ENCODE assay signal across 1 cellular context in the genomic region with DNA sequence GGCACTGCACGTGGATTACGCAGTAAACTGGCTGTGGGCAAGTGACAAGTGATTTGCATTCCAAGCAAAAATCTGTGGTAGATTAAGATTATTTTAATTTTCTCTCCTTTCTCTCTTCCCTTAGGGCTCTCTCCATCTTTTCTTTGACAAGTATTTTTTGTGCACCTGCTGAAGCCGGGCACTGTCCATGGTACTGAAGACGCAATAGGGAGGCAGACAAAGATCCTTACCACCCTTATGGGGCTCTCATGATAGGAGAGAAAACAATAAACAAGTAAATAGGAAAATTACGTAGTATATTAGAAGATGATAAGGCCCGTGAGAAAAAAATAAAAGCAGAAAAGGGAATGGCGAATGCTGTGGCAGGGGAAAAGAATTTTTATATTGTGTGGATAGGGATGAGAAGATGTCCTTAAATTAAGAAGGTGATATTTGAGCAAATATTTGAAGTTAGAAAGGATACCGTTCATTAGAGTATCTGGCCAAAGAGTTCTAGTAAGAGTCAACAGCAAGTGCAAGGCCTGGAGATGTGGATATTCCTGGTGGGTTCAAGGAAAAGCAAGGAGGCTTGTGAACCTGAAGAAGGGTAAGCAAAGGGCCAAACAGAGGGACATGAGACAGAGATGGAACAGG.
TF ChIP-seq lines count a peak whose summit lies in the region.

No MANE protein-coding gene starts in this region.

TF ChIP-seq in HCT116, 20 proteins besides CTCF, POLR2A, EP300 and RAD21:
- TF ChIP-seq, protein P1, sequence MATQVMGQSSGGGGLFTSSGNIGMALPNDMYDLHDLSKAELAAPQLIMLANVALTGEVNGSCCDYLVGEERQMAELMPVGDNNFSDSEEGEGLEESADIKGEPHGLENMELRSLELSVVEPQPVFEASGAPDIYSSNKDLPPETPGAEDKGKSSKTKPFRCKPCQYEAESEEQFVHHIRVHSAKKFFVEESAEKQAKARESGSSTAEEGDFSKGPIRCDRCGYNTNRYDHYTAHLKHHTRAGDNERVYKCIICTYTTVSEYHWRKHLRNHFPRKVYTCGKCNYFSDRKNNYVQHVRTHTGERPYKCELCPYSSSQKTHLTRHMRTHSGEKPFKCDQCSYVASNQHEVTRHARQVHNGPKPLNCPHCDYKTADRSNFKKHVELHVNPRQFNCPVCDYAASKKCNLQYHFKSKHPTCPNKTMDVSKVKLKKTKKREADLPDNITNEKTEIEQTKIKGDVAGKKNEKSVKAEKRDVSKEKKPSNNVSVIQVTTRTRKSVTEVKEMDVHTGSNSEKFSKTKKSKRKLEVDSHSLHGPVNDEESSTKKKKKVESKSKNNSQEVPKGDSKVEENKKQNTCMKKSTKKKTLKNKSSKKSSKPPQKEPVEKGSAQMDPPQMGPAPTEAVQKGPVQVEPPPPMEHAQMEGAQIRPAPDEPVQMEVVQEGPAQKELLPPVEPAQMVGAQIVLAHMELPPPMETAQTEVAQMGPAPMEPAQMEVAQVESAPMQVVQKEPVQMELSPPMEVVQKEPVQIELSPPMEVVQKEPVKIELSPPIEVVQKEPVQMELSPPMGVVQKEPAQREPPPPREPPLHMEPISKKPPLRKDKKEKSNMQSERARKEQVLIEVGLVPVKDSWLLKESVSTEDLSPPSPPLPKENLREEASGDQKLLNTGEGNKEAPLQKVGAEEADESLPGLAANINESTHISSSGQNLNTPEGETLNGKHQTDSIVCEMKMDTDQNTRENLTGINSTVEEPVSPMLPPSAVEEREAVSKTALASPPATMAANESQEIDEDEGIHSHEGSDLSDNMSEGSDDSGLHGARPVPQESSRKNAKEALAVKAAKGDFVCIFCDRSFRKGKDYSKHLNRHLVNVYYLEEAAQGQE (IDR thresholded peaks at IDR 0.05; ENCODE audit: low read depth) = peak; percentile 80
- no peak for TF ChIP-seq POLR2AphosphoS5 (IDR thresholded peaks at IDR 0.05; ENCODE audit: low read depth, low read length)
